In the genomic region with DNA sequence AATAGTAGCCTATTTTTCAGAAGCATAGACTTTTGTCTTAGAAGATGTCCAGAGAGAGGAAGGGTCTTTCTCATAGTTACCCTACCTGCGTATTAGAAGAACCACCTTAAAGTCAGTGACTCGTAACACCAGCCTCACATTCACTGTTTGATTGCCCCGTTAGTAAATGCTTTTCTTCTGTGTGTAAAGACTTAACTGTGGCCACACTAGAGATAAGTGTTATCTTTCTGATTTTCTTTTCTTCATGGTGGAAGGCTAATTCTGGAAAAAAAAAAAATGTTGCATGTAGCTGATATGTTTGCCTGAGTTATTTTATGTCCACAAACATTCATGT, we compare ENCODE assay signal across 15 cellular contexts.
DNase-seq lines count a peak whose midpoint lies in the region; ATAC-seq and TF ChIP-seq lines count a peak whose summit lies in the region.
"Had no signal": no experiment of that assay in that cellular context is flagged by ENCODE, and none has a peak within 500 bp of the region (broad histone marks: within the 10 kb centered on the region; RNA-seq: fewer than 3 reads in every experiment).

No MANE protein-coding gene starts in this region.

- 26 to 62% (median 50%) methylated on average over 3 of the region's 3 CpGs for WGBS in stomach, 5 donors

- TF ChIP-seq POLR2A in breast epithelium (IDR thresholded peaks at IDR 0.05): no peak
- no peak for TF ChIP-seq POLR2A in stomach (IDR thresholded peaks at IDR 0.05)

- H3K9me2 ChIP-seq in GM23338 (ENCODE audit: insufficient read depth): no peaks in the 10 kb centered on the region

- no peaks in the 10 kb centered on the region for H4K20me1 ChIP-seq in GM23338 (replicated peaks; ENCODE audit: insufficient read depth)

- no peaks in the 10 kb centered on the region for H3K79me2 ChIP-seq in GM23338 (replicated peaks; ENCODE audit: insufficient read depth)

- no peaks in the 10 kb centered on the region for H3F3A ChIP-seq in GM23338 (replicated peaks; ENCODE audit: low read depth)

- H3K9me3 Mint-ChIP-seq in CD8-positive, alpha-beta memory T cell: no peaks in the 10 kb centered on the region
- H3K9me3 Mint-ChIP-seq in T-cell (no peaks in the 10 kb centered on the region), GM23338 (no peaks in the 10 kb centered on the region)

- H3K36me3 ChIP-seq in CD8-positive, alpha-beta memory T cell (ENCODE audit: insufficient read depth, low read length): peaks cover 10% of the 10 kb centered on the region
- H3K36me3 ChIP-seq in breast epithelium (no peaks in the 10 kb centered on the region), GM23338 (ENCODE audit: insufficient read depth) (no peaks in the 10 kb centered on the region), stomach (peaks cover 0 to 24% (median 10%) of the 10 kb centered on the region in 4 donors)

- H3K27me3 ChIP-seq in CD8-positive, alpha-beta memory T cell (ENCODE audit: insufficient read depth, low read length, poor library complexity, severe bottlenecking): no peaks in the 10 kb centered on the region
- H3K27me3 ChIP-seq in breast epithelium (no peaks in the 10 kb centered on the region), GM23338 (ENCODE audit: insufficient read depth) (no peaks in the 10 kb centered on the region), stomach (no peaks in the 10 kb centered on the region)

- H3K27me3 Mint-ChIP-seq in CD8-positive, alpha-beta memory T cell: peaks cover 0 to 2% of the 10 kb centered on the region in 2 donors
- H3K27me3 Mint-ChIP-seq in T-cell (no peaks in the 10 kb centered on the region), GM23338 (ENCODE audit: insufficient read depth, low read depth, poor library complexity) (no peaks in the 10 kb centered on the region)
- H3K27me3 Mint-ChIP-seq: B cell, memory B cell had no signal

- no peak overlapping the region for H3K27ac ChIP-seq in CD8-positive, alpha-beta memory T cell (ENCODE audit: low read depth, low read length)
- H3K27ac ChIP-seq in breast epithelium: no peak overlapping the region
- no peak overlapping the region for H3K27ac ChIP-seq in GM23338 (ENCODE audit: low read depth)
- H3K27ac ChIP-seq in stomach: no peak overlapping the region

- TF ChIP-seq EP300 in stomach (IDR thresholded peaks at IDR 0.05): no peak

- POLR2A ChIA-PET in CD8-positive, alpha-beta memory T cell (lab: Charles Lee): interaction anchor here (0.9 to 1.6 kb wide), 2 partner anchors 64 to 77 kb away, joined by 3 to 12 read pairs; no protein-coding TSS in a partner anchor
- POLR2A ChIA-PET in T-cell (lab: Charles Lee): interaction anchor here in 1 of 2 donors (0.5 to 0.6 kb wide), 2 partner anchors 14 to 1375 kb away, joined by 3 read pairs; no protein-coding TSS in a partner anchor

- CTCF ChIA-PET in CD8-positive, alpha-beta memory T cell (lab: Charles Lee): interaction anchor here (1.2 to 2.3 kb wide), 4 partner anchors 11 to 144 kb away, joined by 3 to 6 read pairs (median 5); a partner anchor contains a TSS
- CTCF ChIA-PET in T-cell (lab: Charles Lee): interaction anchor here (0.6 to 1.6 kb wide), 4 partner anchors 11 to 144 kb away, joined by 3 to 5 read pairs (median 4); no protein-coding TSS in a partner anchor

- intact Hi-C loops in breast epithelium (cut with DNase I; ENCODE audit: low total_unique reads): no loop called here
- intact Hi-C loops in stomach (cut with DNase I; ENCODE audit: low total_unique reads): no loop called here

- H3K36me3 Mint-ChIP-seq in CD8-positive, alpha-beta memory T cell: peaks cover 30 to 69% (median 39%) of the 10 kb centered on the region in 3 donors
- peaks cover 62% of the 10 kb centered on the region for H3K36me3 Mint-ChIP-seq in T-cell
- peaks cover 2% of the 10 kb centered on the region; the same call in 1 of the 3 replicates for H3K36me3 Mint-ChIP-seq in GM23338 (ENCODE audit: low read depth)

- H3K4me1 Mint-ChIP-seq in CD8-positive, alpha-beta memory T cell: peaks cover 63 to 83% (median 78%) of the 10 kb centered on the region in 3 donors
- H3K4me1 Mint-ChIP-seq in T-cell (peaks cover 67 to 72% (median 67%) of the 10 kb centered on the region in 3 donors), GM23338 (peaks cover 14% of the 10 kb centered on the region)

- ATAC-seq in GM19035 (IDR thresholded peaks at IDR 0.05; ENCODE audit: unreplicated experiment) (peak; percentile 33), HG02852 (IDR thresholded peaks at IDR 0.05; ENCODE audit: unreplicated experiment) (peak; percentile 38), T-cell (replicated peaks in 1 of 4) (peak; percentile 31 to 55 (median 48)), GM23338 (no peak)
- ATAC-seq: esophagus mucosa, K562 had no signal

- H2AFZ ChIP-seq in GM23338: no peak overlapping the region

- H3K4me3 Mint-ChIP-seq in CD8-positive, alpha-beta memory T cell: peak overlapping the region; percentile 70 to 91 (median 84)
- H3K4me3 Mint-ChIP-seq in T-cell (peak overlapping the region; percentile 65 to 83 (median 78)), GM23338 (no peak overlapping the region)
- H3K4me3 Mint-ChIP-seq: B cell, memory B cell had no signal

- peaks cover 53% of the 10 kb centered on the region for H3K4me1 ChIP-seq in CD8-positive, alpha-beta memory T cell (ENCODE audit: insufficient read depth, low read length)
- no peaks in the 10 kb centered on the region for H3K4me1 ChIP-seq in breast epithelium
- 0 out of 2 replicates have a peak, but pooled peaks cover 3% of the 10 kb centered on the region for H3K4me1 ChIP-seq in GM23338 (ENCODE audit: insufficient read depth)
- no peaks in the 10 kb centered on the region for H3K4me1 ChIP-seq in stomach

- peak overlapping the region; percentile 72 to 96 (median 93) for H3K27ac Mint-ChIP-seq in CD8-positive, alpha-beta memory T cell
- peak overlapping the region; percentile 86 to 88 for H3K27ac Mint-ChIP-seq in T-cell
- no peak overlapping the region for H3K27ac Mint-ChIP-seq in GM23338
- H3K27ac Mint-ChIP-seq: B cell, memory B cell had no signal

- peak overlapping the region; percentile 32 for H3K4me3 ChIP-seq in CD8-positive, alpha-beta memory T cell (ENCODE audit: low read length)
- no peak overlapping the region for H3K4me3 ChIP-seq in breast epithelium
- H3K4me3 ChIP-seq in GM23338: no peak overlapping the region
- no peak overlapping the region for H3K4me3 ChIP-seq in stomach
- H3K4me3 ChIP-seq: K562 had no signal

- no peaks in the 10 kb centered on the region for H3K9me3 ChIP-seq in CD8-positive, alpha-beta memory T cell (ENCODE audit: low read length)
- H3K9me3 ChIP-seq in breast epithelium (no peaks in the 10 kb centered on the region), stomach (no peaks in the 10 kb centered on the region)

- TF ChIP-seq CTCF in breast epithelium (IDR thresholded peaks at IDR 0.05) (no peak), GM23338 (conservative IDR thresholded peaks at IDR 0.05; ENCODE audit: low read depth in 2 of 2) (no peak), stomach (IDR thresholded peaks at IDR 0.05) (no peak)

- DNase-seq in CD8-positive, alpha-beta memory T cell: no peak
- DNase-seq in T-cell (no peak), GM03348 (ENCODE audit: low spot score) (no peak), breast epithelium (ENCODE audit: low spot score in 2 of 2) (no peak), GM23338 (ENCODE audit: low spot score) (no peak), stomach (no peak)
- DNase-seq: activated effector memory CD4-positive, alpha-beta T cell treated with anti-CD3 and anti-CD28 coated beads, Interleukin-2, amount 50 U/mL, for 16 hours; NCI-H1930; stimulated activated CD4-positive, alpha-beta T cell treated with anti-CD3 and anti-CD28 coated beads, Interleukin-1b, Interleukin-23, amount 100 ng/mL, for 48 hours had no signal

- H3K4me2 ChIP-seq in GM23338: no peak overlapping the region

TF ChIP-seq in GM23338, 12 proteins besides CTCF, POLR2A, EP300 and RAD21 (continues in another document):
- no peak for TF ChIP-seq ZNF331 (CRISPR knock-in tag; IDR thresholded peaks at IDR 0.05; ENCODE audit: low read depth)
